In the genomic region with DNA sequence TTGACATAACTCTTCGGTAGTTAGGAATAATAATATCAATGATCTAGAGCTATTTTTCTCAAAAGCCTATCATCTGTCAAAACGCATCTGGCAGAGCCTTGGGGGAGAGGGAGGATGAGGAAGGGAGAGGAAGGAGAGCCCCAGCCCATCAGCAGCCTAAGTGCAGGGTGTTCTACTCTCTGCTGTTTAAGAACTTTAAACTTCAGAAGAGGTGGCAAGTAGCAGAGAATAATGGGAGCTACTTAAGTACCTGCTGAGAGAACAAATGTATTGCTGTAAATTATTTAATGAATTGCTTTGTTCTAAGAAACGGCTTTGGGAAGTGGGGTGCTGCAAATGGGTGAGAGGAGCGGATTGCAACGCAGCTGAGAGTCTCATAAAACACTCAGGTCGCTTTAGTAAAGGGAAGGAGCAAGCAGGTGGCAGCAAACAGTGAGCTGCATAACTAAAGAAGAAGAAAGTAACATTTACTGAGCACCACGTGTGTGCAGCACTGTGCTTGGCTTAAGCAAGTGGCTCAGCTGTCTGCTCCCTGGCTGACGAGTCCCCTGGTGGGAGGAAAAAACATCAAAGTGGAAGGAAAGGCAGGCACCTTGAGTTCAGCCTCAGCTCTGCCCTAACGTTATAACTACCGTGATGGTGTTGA, we compare ENCODE assay signal across 19 cellular contexts. TPM values are rescaled to one million over a fixed set of nuclear protein-coding genes. Genes with fewer than 3 reads are reported as not detected.
DNase-seq lines count a peak whose midpoint lies in the region; ATAC-seq and TF ChIP-seq lines count a peak whose summit lies in the region.
"Had no signal": no experiment of that assay in that cellular context is flagged by ENCODE, and none has a peak within 500 bp of the region (broad histone marks: within the 10 kb centered on the region; RNA-seq: fewer than 3 reads in every experiment).

No MANE protein-coding gene starts in this region.

- H3K36me3 ChIP-seq in H7 (replicated peaks; ENCODE audit: control insufficient read depth, insufficient read depth, low read length) (no peaks in the 10 kb centered on the region), neural progenitor cell (no peaks in the 10 kb centered on the region)
- H3K36me3 ChIP-seq: upper lobe of right lung had no signal

- intact Hi-C loops in activated CD4-positive, alpha-beta memory T cell treated with anti-CD3 and anti-CD28 coated beads for 36 hours (cut with micrococcal nuclease), result no loop called here

- DNase-seq in activated CD4-positive, alpha-beta memory T cell treated with anti-CD3 and anti-CD28 coated beads for 36 hours, result peak; percentile 18
- no peak for DNase-seq in activated CD4-positive, alpha-beta memory T cell treated with anti-CD3 and anti-CD28 coated beads, Interleukin-2, amount 10 ng/mL, durations not matched to agents 7 days and 5 days
- DNase-seq in H7 (peak; percentile 42), dermis blood vessel endothelial cell (peak; percentile 36), neural progenitor cell (ENCODE audit: low spot score) (peak; percentile 13), NCI-H1930 (lab: John Stamatoyannopoulos, UW) (no peak)
- DNase-seq: activated CD4-positive, alpha-beta T cell treated with anti-CD3 and anti-CD28 coated beads, Interleukin-2, amount 10 ng/mL, durations not matched to agents 7 days and 5 days; amygdala; effector memory CD8-positive, alpha-beta T cell; NCI-H2081; T1000; upper lobe of right lung had no signal

- H3K4me1 Mint-ChIP-seq in activated CD4-positive, alpha-beta memory T cell treated with anti-CD3 and anti-CD28 coated beads for 36 hours (ENCODE audit: low read depth), result peaks cover 8% of the 10 kb centered on the region
- no peaks in the 10 kb centered on the region for H3K4me1 Mint-ChIP-seq in activated CD4-positive, alpha-beta memory T cell treated with anti-CD3 and anti-CD28 coated beads, Interleukin-2, amount 10 ng/mL, durations not matched to agents 7 days and 5 days
- peaks cover 14% of the 10 kb centered on the region for H3K4me1 Mint-ChIP-seq in neural progenitor cell

- peaks cover 23% of the 10 kb centered on the region for H3K4me1 ChIP-seq in neural progenitor cell
- H3K4me1 ChIP-seq: parathyroid adenoma had no signal

- POLR2A ChIA-PET in activated CD4-positive, alpha-beta memory T cell treated with anti-CD3 and anti-CD28 coated beads for 36 hours (lab: Charles Lee), result no interaction called here
- POLR2A ChIA-PET in activated CD4-positive, alpha-beta memory T cell treated with anti-CD3 and anti-CD28 coated beads, Interleukin-2, amount 10 ng/mL, durations not matched to agents 7 days and 5 days (lab: Charles Lee), result no interaction called here

- peak overlapping the region; percentile 72 for H2AFZ ChIP-seq in neural progenitor cell (replicated peaks)
- H2AFZ ChIP-seq: parathyroid adenoma had no signal

- peak overlapping the region; percentile 31 for H3K4me2 ChIP-seq in neural progenitor cell
- H3K4me2 ChIP-seq: smooth muscle cell had no signal

- peaks cover 2% of the 10 kb centered on the region for H3K27me3 Mint-ChIP-seq in activated CD4-positive, alpha-beta memory T cell treated with anti-CD3 and anti-CD28 coated beads for 36 hours
- peaks cover 8% of the 10 kb centered on the region for H3K27me3 Mint-ChIP-seq in activated CD4-positive, alpha-beta memory T cell treated with anti-CD3 and anti-CD28 coated beads, Interleukin-2, amount 10 ng/mL, durations not matched to agents 7 days and 5 days
- H3K27me3 Mint-ChIP-seq in neural progenitor cell (ENCODE audit: insufficient read depth, low read depth), result peaks cover 4% of the 10 kb centered on the region
- H3K27me3 Mint-ChIP-seq: stimulated activated naive CD8-positive, alpha-beta T cell treated with anti-CD3 and anti-CD28 coated beads, Interleukin-15, Interleukin-2, amounts not matched to agents 100 ng/mL and 50 ng/mL, for 24 hours had no signal

- no peaks in the 10 kb centered on the region for H3K79me2 ChIP-seq in neural progenitor cell (ENCODE audit: low read depth)
- H3K79me2 ChIP-seq: parathyroid adenoma had no signal

- H3K27ac ChIP-seq in neural progenitor cell, result no peak overlapping the region
- H3K27ac ChIP-seq: parathyroid adenoma, upper lobe of right lung had no signal

- no peak for ATAC-seq in GM19467 (IDR thresholded peaks at IDR 0.05; ENCODE audit: unreplicated experiment)
- no peak for ATAC-seq in GM21360 (IDR thresholded peaks at IDR 0.05; ENCODE audit: unreplicated experiment)
- ATAC-seq: effector memory CD8-positive, alpha-beta T cell; upper lobe of right lung had no signal

- no peak overlapping the region for H3K4me3 Mint-ChIP-seq in activated CD4-positive, alpha-beta memory T cell treated with anti-CD3 and anti-CD28 coated beads for 36 hours
- H3K4me3 Mint-ChIP-seq in activated CD4-positive, alpha-beta memory T cell treated with anti-CD3 and anti-CD28 coated beads, Interleukin-2, amount 10 ng/mL, durations not matched to agents 7 days and 5 days, result no peak overlapping the region
- no peak overlapping the region for H3K4me3 Mint-ChIP-seq in neural progenitor cell
- H3K4me3 Mint-ChIP-seq: activated CD4-positive, alpha-beta T cell treated with anti-CD3 and anti-CD28 coated beads, Interleukin-2, amount 10 ng/mL, durations not matched to agents 7 days and 5 days; CD8-positive, alpha-beta memory T cell; central memory CD8-positive, alpha-beta T cell; effector memory CD8-positive, alpha-beta T cell; stimulated activated naive CD8-positive, alpha-beta T cell treated with anti-CD3 and anti-CD28 coated beads, Interleukin-15, Interleukin-2, amounts not matched to agents 100 ng/mL and 50 ng/mL, for 24 hours had no signal

- H4K20me1 ChIP-seq in neural progenitor cell (ENCODE audit: low read depth), result no peaks in the 10 kb centered on the region

- no peak overlapping the region for H3K27ac Mint-ChIP-seq in activated CD4-positive, alpha-beta memory T cell treated with anti-CD3 and anti-CD28 coated beads for 36 hours
- H3K27ac Mint-ChIP-seq in activated CD4-positive, alpha-beta memory T cell treated with anti-CD3 and anti-CD28 coated beads, Interleukin-2, amount 10 ng/mL, durations not matched to agents 7 days and 5 days, result no peak overlapping the region
- no peak overlapping the region for H3K27ac Mint-ChIP-seq in neural progenitor cell
- H3K27ac Mint-ChIP-seq: activated CD4-positive, alpha-beta T cell treated with anti-CD3 and anti-CD28 coated beads, Interleukin-2, amount 10 ng/mL, durations not matched to agents 7 days and 5 days; effector memory CD8-positive, alpha-beta T cell; stimulated activated naive CD8-positive, alpha-beta T cell treated with anti-CD3 and anti-CD28 coated beads, Interleukin-15, Interleukin-2, amounts not matched to agents 100 ng/mL and 50 ng/mL, for 24 hours had no signal

- H3F3A ChIP-seq in neural progenitor cell (ENCODE audit: low read depth), result peaks cover 12% of the 10 kb centered on the region

- H3K9ac ChIP-seq in neural progenitor cell, result no peak overlapping the region
- H3K9ac ChIP-seq: parathyroid adenoma had no signal

- H3K9me3 Mint-ChIP-seq in activated CD4-positive, alpha-beta memory T cell treated with anti-CD3 and anti-CD28 coated beads for 36 hours, result no peaks in the 10 kb centered on the region
- H3K9me3 Mint-ChIP-seq in activated CD4-positive, alpha-beta memory T cell treated with anti-CD3 and anti-CD28 coated beads, Interleukin-2, amount 10 ng/mL, durations not matched to agents 7 days and 5 days, result no peaks in the 10 kb centered on the region
- H3K9me3 Mint-ChIP-seq in neural progenitor cell, result peaks cover 9% of the 10 kb centered on the region
- H3K9me3 Mint-ChIP-seq: activated CD4-positive, alpha-beta T cell treated with anti-CD3 and anti-CD28 coated beads, Interleukin-2, amount 10 ng/mL, durations not matched to agents 7 days and 5 days; CD8-positive, alpha-beta memory T cell; central memory CD8-positive, alpha-beta T cell; effector memory CD8-positive, alpha-beta T cell; stimulated activated naive CD8-positive, alpha-beta T cell treated with anti-CD3 and anti-CD28 coated beads, Interleukin-15, Interleukin-2, amounts not matched to agents 100 ng/mL and 50 ng/mL, for 24 hours had no signal

- H3K27me3 ChIP-seq in H7 (ENCODE audit: control insufficient read depth, insufficient read depth, low read length), result peaks cover 53% of the 10 kb centered on the region
- H3K27me3 ChIP-seq in neural progenitor cell, result peaks cover 23% of the 10 kb centered on the region
- H3K27me3 ChIP-seq: upper lobe of right lung had no signal

- no peak overlapping the region for H3K4me3 ChIP-seq in H7 (ENCODE audit: insufficient read depth, low read depth, low read length)
- no peak overlapping the region for H3K4me3 ChIP-seq in neural progenitor cell
- H3K4me3 ChIP-seq: smooth muscle cell, upper lobe of right lung had no signal

- CTCF ChIA-PET in activated CD4-positive, alpha-beta memory T cell treated with anti-CD3 and anti-CD28 coated beads for 36 hours (lab: Charles Lee), result no interaction called here
- CTCF ChIA-PET in activated CD4-positive, alpha-beta memory T cell treated with anti-CD3 and anti-CD28 coated beads, Interleukin-2, amount 10 ng/mL, durations not matched to agents 7 days and 5 days (lab: Charles Lee), result interaction anchor here (1.5 kb wide), 1 partner anchor 11 kb away, joined by 3 read pairs; no protein-coding TSS in a partner anchor

- no peak for TF ChIP-seq CTCF in neural progenitor cell (IDR thresholded peaks at IDR 0.05)

- no peaks in the 10 kb centered on the region for H3K9me3 ChIP-seq in neural progenitor cell (ENCODE audit: low read depth)
- H3K9me3 ChIP-seq: upper lobe of right lung had no signal

- H3K36me3 Mint-ChIP-seq in activated CD4-positive, alpha-beta memory T cell treated with anti-CD3 and anti-CD28 coated beads for 36 hours, result no peaks in the 10 kb centered on the region
- H3K36me3 Mint-ChIP-seq in activated CD4-positive, alpha-beta memory T cell treated with anti-CD3 and anti-CD28 coated beads, Interleukin-2, amount 10 ng/mL, durations not matched to agents 7 days and 5 days (ENCODE audit: low read depth), result no peaks in the 10 kb centered on the region
- peaks cover 1% of the 10 kb centered on the region for H3K36me3 Mint-ChIP-seq in neural progenitor cell
- H3K36me3 Mint-ChIP-seq: CD8-positive, alpha-beta memory T cell had no signal

RNA-seq across cellular contexts. Expression of a gene that starts 26.3 kb away (rescaled TPM):
- total RNA-seq in activated CD4-positive, alpha-beta memory T cell treated with anti-CD3 and anti-CD28 coated beads for 36 hours, result under 1 TPM; 0.33 to 0.34 TPM
- total RNA-seq in activated CD4-positive, alpha-beta memory T cell treated with anti-CD3 and anti-CD28 coated beads, Interleukin-2, amount 10 ng/mL, durations not matched to agents 7 days and 5 days, result under 1 TPM; 0.23 to 0.45 TPM
- 0.80 and 1.0 TPM in 2 replicates for total RNA-seq in H7 (2014; rRNA removed; shearing (Covaris generic))
- total RNA-seq in dermis blood vessel endothelial cell (7.7 and 13.5 TPM in 2 replicates), neural progenitor cell (ENCODE audit: low replicate concordance) (0.28 TPM in 2 replicates)

Comparison
In these comparisons a context has a peak if more than half of its experiments do, and no peak if none do; other contexts are left out.
1. DNase-seq: peak in activated CD4-positive, alpha-beta memory T cell treated with anti-CD3 and anti-CD28 coated beads for 36 hours (single experiment), H7 (single experiment), dermis blood vessel endothelial cell (single experiment) and neural progenitor cell (single experiment); none in activated CD4-positive, alpha-beta memory T cell treated with anti-CD3 and anti-CD28 coated beads, Interleukin-2, amount 10 ng/mL, durations not matched to agents 7 days and 5 days (single experiment) and NCI-H1930 (0 of 2).